In genomic region chr4:101201421-101201820, GRCh38 we compare ENCODE assay signal across 1 cellular context.
TF ChIP-seq lines count a peak whose summit lies in the region.

No MANE protein-coding gene starts in this region.

TF ChIP-seq in H1, 55 proteins besides CTCF, POLR2A, EP300 and RAD21 (continued from another document):
- no peak for TF ChIP-seq SRF (IDR thresholded peaks at IDR 0.05; ENCODE audit: low read depth, low read length)
- no peak for TF ChIP-seq TEAD4 (IDR thresholded peaks at IDR 0.05; ENCODE audit: low read depth, low read length)
- TF ChIP-seq TBP (IDR thresholded peaks at IDR 0.05; ENCODE audit: low read depth, low read length) = no peak
- TF ChIP-seq KDM1A (IDR thresholded peaks at IDR 0.05; ENCODE audit: borderline replicate concordance, low read length) = no peak
- TF ChIP-seq SAP30 (IDR thresholded peaks at IDR 0.05; ENCODE audit: insufficient read depth, insufficient replicate concordance, low read length) = no peak
- no peak for TF ChIP-seq HDAC2 (IDR thresholded peaks at IDR 0.05; ENCODE audit: borderline replicate concordance in 1 of 2, low read depth in 2 of 2, low read length in 2 of 2)
- TF ChIP-seq TAF7 (optimal IDR thresholded peaks at IDR 0.05; ENCODE audit: borderline replicate concordance, low read depth, low read length) = no peak
- TF ChIP-seq CHD1 (IDR thresholded peaks at IDR 0.05; ENCODE audit: low read depth, low read length) = no peak
TF ChIP-seq in H1: peak in this region for 0.
